ENCODE assay signal across 8 cellular contexts in the genomic region with DNA sequence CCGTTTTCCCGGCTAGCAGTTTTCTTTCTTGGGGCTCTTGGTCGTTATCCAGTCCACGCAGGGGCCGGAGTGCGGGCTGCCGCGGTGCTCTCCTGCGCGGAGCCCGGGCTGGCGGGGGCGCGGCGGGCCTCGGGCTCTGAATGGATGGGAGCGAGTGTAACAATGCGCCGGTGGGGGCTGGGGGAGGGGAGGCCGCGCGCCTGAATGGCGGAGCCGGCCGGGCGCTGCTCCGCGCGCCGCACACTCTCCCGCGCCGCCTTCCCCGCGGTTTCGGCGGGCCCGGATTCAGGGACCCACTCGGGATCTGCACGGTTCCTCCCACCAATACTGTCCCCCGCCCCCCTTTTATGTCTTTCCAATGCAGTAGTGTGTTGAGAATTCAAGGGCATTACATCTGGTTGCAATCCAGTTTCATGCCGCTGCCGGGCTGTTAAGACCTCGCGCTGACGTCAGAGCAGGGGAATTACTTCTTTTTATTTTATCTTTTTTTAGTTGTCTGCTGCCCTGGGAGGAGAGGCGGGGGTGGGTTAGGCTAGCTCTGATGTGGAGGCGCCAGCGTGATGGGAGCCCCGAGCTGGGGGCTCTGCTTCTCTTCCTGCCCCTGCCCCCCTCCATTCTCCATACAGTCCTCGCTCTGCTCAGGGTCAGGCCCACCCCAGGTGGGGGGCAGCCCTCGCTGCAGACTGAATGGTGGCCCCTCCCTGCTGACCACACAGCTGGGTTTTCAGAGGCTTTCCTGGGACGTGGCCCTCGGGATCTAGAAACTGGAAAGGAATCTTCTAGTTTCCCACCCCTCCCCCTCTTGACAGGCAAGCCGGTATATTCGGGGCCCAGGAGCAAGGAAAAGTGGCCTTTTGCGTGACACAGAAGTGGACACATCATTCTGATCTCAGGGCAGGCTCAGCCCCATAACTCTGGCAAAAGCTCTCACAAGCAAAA. TPM values are rescaled to one million over a fixed set of nuclear protein-coding genes. Genes with fewer than 3 reads are reported as not detected.
DNase-seq lines count a peak whose midpoint lies in the region; ATAC-seq and TF ChIP-seq lines count a peak whose summit lies in the region.

No MANE protein-coding gene starts in this region.

- H3K4me1 Mint-ChIP-seq in natural killer cell treated with Interleukin-12 subunit alpha and Interleukin-12 subunit beta and Interleukin-15 and Interleukin-18, amount 100 ng/mL, for 72 hours (ENCODE audit: low read depth in 2 of 2) = peaks cover 29 to 30% of the 10 kb centered on the region in 2 donors

- peak overlapping the region; percentile 65 for H3K4me3 ChIP-seq in fibroblast of mammary gland (ENCODE audit: control insufficient read depth, low read depth, low read length)

- ATAC-seq in HG02885 (IDR thresholded peaks at IDR 0.05; ENCODE audit: poor library complexity, unreplicated experiment) (peak; percentile 22), HG03457 (IDR thresholded peaks at IDR 0.05; ENCODE audit: unreplicated experiment) (no peak)
- ATAC-seq in natural killer cell treated with Interleukin-12 subunit alpha and Interleukin-12 subunit beta and Interleukin-15 and Interleukin-18, amount 100 ng/mL, for 72 hours = peak; percentile 64 to 66

- H3K27ac Mint-ChIP-seq in natural killer cell treated with Interleukin-12 subunit alpha and Interleukin-12 subunit beta and Interleukin-15 and Interleukin-18, amount 100 ng/mL, for 72 hours = peak overlapping the region; percentile 79 to 89

- TF ChIP-seq CTCF in GM13977 (IDR thresholded peaks at IDR 0.05; ENCODE audit: extremely low read depth, insufficient read depth, missing control alignments) (no peak), fibroblast of mammary gland (conservative IDR thresholded peaks at IDR 0.05; ENCODE audit: control insufficient read depth, insufficient read depth, low read depth, low read length) (no peak)

- DNase-seq in GM13977 (ENCODE audit: low spot score) (peak; percentile 77), OCI-M1 (lab: John Stamatoyannopoulos, UW) (peak; percentile 79), activated T-helper 1 cell treated with Interleukin-2 at 50 U/mL for 16 hours (ENCODE audit: low read depth) (peak; percentile 26), fibroblast of mammary gland (ENCODE audit: low read depth) (peak; percentile 90), substantia nigra (lab: John Stamatoyannopoulos, UW) (peak in 42 of 49 donors; percentile 19 to 81 (median 60))
- DNase-seq in natural killer cell treated with Interleukin-12 subunit alpha and Interleukin-12 subunit beta and Interleukin-15 and Interleukin-18, amount 100 ng/mL, for 72 hours (ENCODE audit: low spot score) = no peak

- H3K27me3 Mint-ChIP-seq in natural killer cell treated with Interleukin-12 subunit alpha and Interleukin-12 subunit beta and Interleukin-15 and Interleukin-18, amount 100 ng/mL, for 72 hours = no peaks in the 10 kb centered on the region

- no peaks in the 10 kb centered on the region for H3K9me3 Mint-ChIP-seq in natural killer cell treated with Interleukin-12 subunit alpha and Interleukin-12 subunit beta and Interleukin-15 and Interleukin-18, amount 100 ng/mL, for 72 hours

- H3K4me3 Mint-ChIP-seq in natural killer cell treated with Interleukin-12 subunit alpha and Interleukin-12 subunit beta and Interleukin-15 and Interleukin-18, amount 100 ng/mL, for 72 hours = peak overlapping the region; percentile 93

- peak overlapping the region; percentile 71 for H3K27ac ChIP-seq in substantia nigra (ENCODE audit: low read depth, low read length, poor library complexity, severe bottlenecking)

- in situ Hi-C loops in GM13977 (cut with MboI; ENCODE audit: low pct_unique_long_range_greater_than_20kb, low sequenced_read_pairs, unreplicated experiment) = no loop called here

- no peaks in the 10 kb centered on the region for H3K36me3 Mint-ChIP-seq in natural killer cell treated with Interleukin-12 subunit alpha and Interleukin-12 subunit beta and Interleukin-15 and Interleukin-18, amount 100 ng/mL, for 72 hours

RNA-seq across cellular contexts. Expression of a gene that starts 1.7 kb away (rescaled TPM):
- total RNA-seq in natural killer cell treated with Interleukin-12 subunit alpha and Interleukin-12 subunit beta and Interleukin-15 and Interleukin-18, amount 100 ng/mL, for 72 hours = 10 to 100 TPM; 15.8 to 31.0 TPM
